ENCODE assay signal across 20 cellular contexts in the genomic region with DNA sequence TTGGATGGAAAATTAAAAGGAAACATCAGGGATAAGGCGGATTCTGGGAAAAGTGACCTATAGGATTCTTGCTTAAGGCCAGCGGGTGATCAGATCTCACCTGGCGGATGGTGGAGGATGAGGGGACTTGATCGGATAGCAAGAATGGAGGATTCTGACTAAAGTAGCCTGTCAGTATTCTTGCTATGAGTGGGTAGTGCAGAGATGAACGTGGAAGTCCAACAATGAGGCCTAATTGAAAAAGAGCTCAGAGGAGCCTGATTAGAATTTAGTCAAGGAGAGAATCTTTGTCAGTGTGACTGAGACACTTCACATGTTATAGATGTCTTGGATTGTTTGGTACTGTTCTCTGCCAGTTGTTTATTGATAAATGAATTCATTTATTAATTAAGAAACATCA. TPM values are rescaled to one million over a fixed set of nuclear protein-coding genes. Genes with fewer than 3 reads are reported as not detected.
A peak's percentile ranks its signal among the peaks of the same experiment; 100 is the strongest.
DNase-seq lines count a peak whose midpoint lies in the region; ATAC-seq, FAIRE-seq and TF ChIP-seq lines count a peak whose summit lies in the region.
"Had no signal": no experiment of that assay in that cellular context is flagged by ENCODE, and none has a peak within 500 bp of the region (broad histone marks: within the 10 kb centered on the region; RNA-seq: fewer than 3 reads in every experiment).

No MANE protein-coding gene starts in this region.

- POLR2A ChIA-PET in A549 (lab: Yijun Ruan, JAX), result interaction anchor here (1.5 kb wide), 1 partner anchor 25 kb away, joined by 4 read pairs; a partner anchor contains a TSS
- POLR2A ChIA-PET in activated CD8-positive, alpha-beta T cell treated with anti-CD3 and anti-CD28 coated beads for 36 hours (lab: Charles Lee), result interaction anchor here (0.6 to 1.4 kb wide), 3 partner anchors 26 to 103 kb away, joined by 3 to 4 read pairs (median 3); no protein-coding TSS in a partner anchor
- POLR2A ChIA-PET in A673 (lab: Charles Lee; ENCODE audit: low non-redundant PET), result no interaction called here

- ATAC-seq in A549 (peak in 1 of 2 experiments; percentile 36; a peak in 4 of 6 replicates), T-helper 17 cell (no peak)
- ATAC-seq in activated CD8-positive, alpha-beta T cell treated with anti-CD3 and anti-CD28 coated beads for 36 hours, result no peak

- peak overlapping the region; percentile 31 for H3K4me3 Mint-ChIP-seq in T-helper 17 cell
- H3K4me3 Mint-ChIP-seq in immature natural killer cell, result peak overlapping the region in 2 of 5 donors; percentile 0 to 43
- no peak overlapping the region for H3K4me3 Mint-ChIP-seq in activated CD8-positive, alpha-beta T cell treated with anti-CD3 and anti-CD28 coated beads for 36 hours
- H3K4me3 Mint-ChIP-seq: activated CD4-positive, alpha-beta memory T cell treated with anti-CD3 and anti-CD28 coated beads, Interleukin-2, amount 10 ng/mL, durations not matched to agents 7 days and 5 days had no signal

- FAIRE-seq in A549 (lab: Jason Lieb, UNC), result no peak

- intact Hi-C loops in activated CD8-positive, alpha-beta T cell treated with anti-CD3 and anti-CD28 coated beads for 36 hours (cut with micrococcal nuclease), result loop anchor here (5.0 kb wide), 1 partner anchor 75 kb away; no protein-coding TSS in a partner anchor
- intact Hi-C loops in A673 (cut with micrococcal nuclease; ENCODE audit: unreplicated experiment), result loop anchor here (5.0 kb wide), 1 partner anchor 340 kb away; no protein-coding TSS in a partner anchor

- H3K27me3 Mint-ChIP-seq in T-helper 17 cell (no peaks in the 10 kb centered on the region), immature natural killer cell (ENCODE audit: low read depth in 3 of 3) (no peaks in the 10 kb centered on the region)
- no peaks in the 10 kb centered on the region for H3K27me3 Mint-ChIP-seq in activated CD8-positive, alpha-beta T cell treated with anti-CD3 and anti-CD28 coated beads for 36 hours
- H3K27me3 Mint-ChIP-seq: activated CD4-positive, alpha-beta memory T cell treated with anti-CD3 and anti-CD28 coated beads, Interleukin-2, amount 10 ng/mL, durations not matched to agents 7 days and 5 days had no signal

- H3K9me3 ChIP-seq in A549, result no peaks in the 10 kb centered on the region
- no peaks in the 10 kb centered on the region for H3K9me3 ChIP-seq in T-helper 17 cell (ENCODE audit: control insufficient read depth, low read length, poor library complexity, severe bottlenecking)
- no peaks in the 10 kb centered on the region for H3K9me3 ChIP-seq in Peyer's patch
- H3K9me3 ChIP-seq in A673 (ENCODE audit: low read depth, low read length, poor library complexity, severe bottlenecking), result no peaks in the 10 kb centered on the region
- H3K9me3 ChIP-seq: adrenal gland, lower lobe of right lung, right lobe of liver, thyroid gland had no signal

- H3K4me1 ChIP-seq in A549 (peaks cover 40% of the 10 kb centered on the region; the same call in 2 of the 3 replicates), Peyer's patch (no peaks in the 10 kb centered on the region), A673 (ENCODE audit: insufficient read depth, low read length, poor library complexity, severe bottlenecking) (no peaks in the 10 kb centered on the region)
- H3K4me1 ChIP-seq: adrenal gland, thyroid gland had no signal

- CTCF ChIA-PET in A549 (lab: Yijun Ruan, JAX) (interaction anchor here (0.6 to 13.6 kb wide), 21 partner anchors 8 to 1042 kb away, joined by 3 to 155 read pairs (median 5); no protein-coding TSS in a partner anchor), A673 (lab: Charles Lee) (interaction anchor here (0.5 to 2.0 kb wide), 2 partner anchors 73 to 88 kb away, joined by 7 to 9 read pairs; no protein-coding TSS in a partner anchor)
- CTCF ChIA-PET in activated CD8-positive, alpha-beta T cell treated with anti-CD3 and anti-CD28 coated beads for 36 hours (lab: Charles Lee), result interaction anchor here (0.6 to 2.9 kb wide), 19 partner anchors 9 to 350 kb away, joined by 3 to 32 read pairs (median 4); no protein-coding TSS in a partner anchor

- no TSS peak for BruUV-seq in A673 (replicated peaks; lab: Mats Ljungman, UMichigan)

- DNase-seq in A549 (ENCODE audit: low read depth in 1 of 2, low spot score in 1 of 2), result no peak
- DNase-seq in GM12865 (ENCODE audit: low read depth), result peak; percentile 7
- DNase-seq in T-helper 17 cell, result no peak
- no peak for DNase-seq in immature natural killer cell
- no peak for DNase-seq in medulla oblongata (ENCODE audit: extremely low spot score)
- no peak for DNase-seq in Peyer's patch
- DNase-seq in activated CD8-positive, alpha-beta T cell treated with anti-CD3 and anti-CD28 coated beads for 36 hours, result no peak
- DNase-seq in A673 (ENCODE audit: low spot score), result no peak
- DNase-seq: activated CD4-positive, alpha-beta memory T cell treated with anti-CD3 and anti-CD28 coated beads, Interleukin-2, amount 10 ng/mL, durations not matched to agents 7 days and 5 days; activated CD4-positive, CD25-positive, alpha-beta regulatory T cell; activated T-cell treated with anti-CD3 and anti-CD28 coated beads, Interleukin-2, amount 50 U/mL, for 1 hour; adrenal gland; DMS79; lower lobe of right lung; NCI-H1048; NCI-H1930; NCI-H345; right lobe of liver; thyroid gland had no signal

- peak overlapping the region in 1 of 2 experiments; percentile 50; a peak in 2 of 6 replicates for H3K27ac ChIP-seq in A549
- H3K27ac ChIP-seq in Peyer's patch, result no peak overlapping the region
- no peak overlapping the region for H3K27ac ChIP-seq in A673 (ENCODE audit: low read depth, low read length, poor library complexity, severe bottlenecking)
- H3K27ac ChIP-seq: hepatocyte, lower lobe of right lung, right lobe of liver, thyroid gland had no signal

- no peak for TF ChIP-seq CTCF in A549 (IDR thresholded peaks at IDR 0.05)
- TF ChIP-seq CTCF in GM12865 (IDR thresholded peaks at IDR 0.05; ENCODE audit: insufficient read depth, low read depth, low read length, missing control alignments), result no peak
- TF ChIP-seq CTCF in Peyer's patch (IDR thresholded peaks at IDR 0.05), result no peak
- no peak for TF ChIP-seq CTCF in activated CD8-positive, alpha-beta T cell treated with anti-CD3 and anti-CD28 coated beads for 36 hours (IDR thresholded peaks at IDR 0.05)
- no peak for TF ChIP-seq CTCF in A673 (conservative IDR thresholded peaks at IDR 0.05; ENCODE audit: low read depth, low read length)

- H3K4me1 Mint-ChIP-seq in T-helper 17 cell (peaks cover 32% of the 10 kb centered on the region), immature natural killer cell (peaks cover 56 to 75% of the 10 kb centered on the region in 2 donors)
- H3K4me1 Mint-ChIP-seq in activated CD8-positive, alpha-beta T cell treated with anti-CD3 and anti-CD28 coated beads for 36 hours (ENCODE audit: low read depth), result peaks cover 22% of the 10 kb centered on the region

- H3K4me3 ChIP-seq in A549 (no peak overlapping the region), GM12865 (ENCODE audit: low read depth, low read length) (no peak overlapping the region), Peyer's patch (no peak overlapping the region), A673 (ENCODE audit: low read depth, low read length, poor library complexity, severe bottlenecking) (no peak overlapping the region)
- H3K4me3 ChIP-seq: hepatocyte, lower lobe of right lung, thyroid gland had no signal

- H3K36me3 Mint-ChIP-seq in T-helper 17 cell (ENCODE audit: low read depth) (peaks cover 10% of the 10 kb centered on the region), immature natural killer cell (peaks cover 3 to 8% (median 5%) of the 10 kb centered on the region in 3 donors)
- peaks cover 2% of the 10 kb centered on the region for H3K36me3 Mint-ChIP-seq in activated CD8-positive, alpha-beta T cell treated with anti-CD3 and anti-CD28 coated beads for 36 hours (ENCODE audit: low read depth)

- H3K9me3 Mint-ChIP-seq in immature natural killer cell, result no peaks in the 10 kb centered on the region
- H3K9me3 Mint-ChIP-seq in activated CD8-positive, alpha-beta T cell treated with anti-CD3 and anti-CD28 coated beads for 36 hours, result no peaks in the 10 kb centered on the region
- H3K9me3 Mint-ChIP-seq: activated CD4-positive, alpha-beta memory T cell treated with anti-CD3 and anti-CD28 coated beads, Interleukin-2, amount 10 ng/mL, durations not matched to agents 7 days and 5 days had no signal

- TF ChIP-seq POLR2A in A549 (IDR thresholded peaks at IDR 0.05; ENCODE audit: low read length), result no peak
- TF ChIP-seq POLR2A in Peyer's patch (IDR thresholded peaks at IDR 0.05), result no peak

- H3K27me3 ChIP-seq in Peyer's patch (no peaks in the 10 kb centered on the region), A673 (replicated peaks; ENCODE audit: insufficient read depth, low read depth, low read length, poor library complexity) (no peaks in the 10 kb centered on the region)
- H3K27me3 ChIP-seq: adrenal gland, hepatocyte, right lobe of liver, thyroid gland had no signal

- TF ChIP-seq RAD21 in A549 (conservative IDR thresholded peaks at IDR 0.05 in 1 of 2, IDR thresholded peaks at IDR 0.05 in 1 of 2), result no peak

- H3K36me3 ChIP-seq in Peyer's patch, result peaks cover 0 to 6% (median 0%) of the 10 kb centered on the region in 3 donors
- no peaks in the 10 kb centered on the region for H3K36me3 ChIP-seq in A673 (ENCODE audit: insufficient read depth, low read length, poor library complexity, severe bottlenecking)
- H3K36me3 ChIP-seq: adrenal gland, thyroid gland had no signal

- WGBS in A549 (ENCODE audit: missing lambda C conversion rate), result 94% methylated on average over 5 of the region's 5 CpGs

- H3K4me2 ChIP-seq in A549, result peak overlapping the region; percentile 79; the same call in 2 of the 3 replicates

- no peak for TF ChIP-seq EP300 in A549 (IDR thresholded peaks at IDR 0.05)

- H3K27ac Mint-ChIP-seq in T-helper 17 cell, result peak overlapping the region; percentile 86
- H3K27ac Mint-ChIP-seq in immature natural killer cell, result peak overlapping the region; percentile 8 to 84 (median 40)
- H3K27ac Mint-ChIP-seq in activated CD8-positive, alpha-beta T cell treated with anti-CD3 and anti-CD28 coated beads for 36 hours, result no peak overlapping the region
- H3K27ac Mint-ChIP-seq: activated CD4-positive, alpha-beta memory T cell treated with anti-CD3 and anti-CD28 coated beads, Interleukin-2, amount 10 ng/mL, durations not matched to agents 7 days and 5 days had no signal

TF ChIP-seq in A549, 52 proteins besides CTCF, POLR2A, EP300 and RAD21 (continues in another document):
- TF ChIP-seq RFX5 (IDR thresholded peaks at IDR 0.05), result no peak
- TF ChIP-seq NR3C1 (IDR thresholded peaks at IDR 0.05), result no peak
- TF ChIP-seq CBX2 (IDR thresholded peaks at IDR 0.05; ENCODE audit: borderline replicate concordance, low read depth), result no peak

RNA-seq across cellular contexts. Expression of a gene that starts 24.9 kb away (rescaled TPM):
- polyA plus RNA-seq in A549 (2011; rRNA removed) (223 and 257 TPM in 2 replicates), A549 (2017; fragmentation: RNase III; extraction: RNeasy Plus Mini Kit Qiagen cat#74134 plus additional on column Dnase treatment) (150 to 172 TPM (median 163 TPM) in 3 replicates), immature natural killer cell (100 to 1,000 TPM in 1 of 3 donors, 10 to 100 TPM in 2; 24.0 to 133 (median 59.9) TPM)
- 48.9 and 52.6 TPM in 2 replicates for polyA plus RNA-seq in A549 (2012; cell fraction: cytosol; rRNA removed)
- polyA plus RNA-seq in A549 (2012; cell fraction: nucleus; rRNA removed), result 39.1 and 51.1 TPM in 2 replicates
- 111 and 112 TPM in 2 replicates for polyA minus RNA-seq in A549 (2011; rRNA and poly(A)+ RNA removed)
- total RNA-seq in T-helper 17 cell (100 to 1,000 TPM; 303 TPM), Peyer's patch (100 to 1,000 TPM; 268 to 396 (median 337) TPM), A673 (2021) (66.8 and 72.5 TPM in 2 replicates)
- total RNA-seq in activated CD8-positive, alpha-beta T cell treated with anti-CD3 and anti-CD28 coated beads for 36 hours, result 100 to 1,000 TPM; 124 to 131 TPM
